In genomic region chr14:100573757-100574641, GRCh38 we compare ENCODE assay signal across 1 cellular context.
TF ChIP-seq lines count a peak whose summit lies in the region.

No MANE protein-coding gene starts in this region.

TF ChIP-seq in SK-N-SH, 30 proteins besides CTCF, POLR2A, EP300 and RAD21:
- TF ChIP-seq ZBTB33 (IDR thresholded peaks at IDR 0.05; ENCODE audit: borderline replicate concordance, low read depth) (no peak), EZH2phosphoT487 (IDR thresholded peaks at IDR 0.05; ENCODE audit: borderline replicate concordance, low read depth) (no peak), FOXM1 (IDR thresholded peaks at IDR 0.05; ENCODE audit: low read depth) (no peak), TAF1 (IDR thresholded peaks at IDR 0.05; ENCODE audit: borderline replicate concordance, low read depth, low read length) (no peak), YY1 (IDR thresholded peaks at IDR 0.05; ENCODE audit: low read depth) (no peak), REST (IDR thresholded peaks at IDR 0.05; ENCODE audit: low read depth, low read length) (no peak), ELF1 (IDR thresholded peaks at IDR 0.05) (no peak), RXRA (IDR thresholded peaks at IDR 0.05; ENCODE audit: borderline replicate concordance, low read depth) (no peak), NRF1 (IDR thresholded peaks at IDR 0.05; ENCODE audit: low read depth, low read length) (no peak), CHD2 (IDR thresholded peaks at IDR 0.05; ENCODE audit: low read length, partially characterized antibody) (no peak), FOSL2 (IDR thresholded peaks at IDR 0.05; ENCODE audit: borderline replicate concordance, low read depth) (no peak), TCF12 (IDR thresholded peaks at IDR 0.05) (no peak), MEF2A (IDR thresholded peaks at IDR 0.05; ENCODE audit: borderline replicate concordance, low read depth) (no peak), NFIC (IDR thresholded peaks at IDR 0.05; ENCODE audit: borderline replicate concordance) (no peak), RCOR1 (IDR thresholded peaks at IDR 0.05; ENCODE audit: low read length) (no peak), TEAD4 (IDR thresholded peaks at IDR 0.05; ENCODE audit: borderline replicate concordance, insufficient read depth) (no peak), FOXJ3 (CRISPR knock-in tag; IDR thresholded peaks at IDR 0.05) (no peak), USF2 (IDR thresholded peaks at IDR 0.05; ENCODE audit: borderline replicate concordance, low read depth, low read length) (no peak), GABPA (IDR thresholded peaks at IDR 0.05; ENCODE audit: low read depth) (no peak)
- TF ChIP-seq, protein P1, sequence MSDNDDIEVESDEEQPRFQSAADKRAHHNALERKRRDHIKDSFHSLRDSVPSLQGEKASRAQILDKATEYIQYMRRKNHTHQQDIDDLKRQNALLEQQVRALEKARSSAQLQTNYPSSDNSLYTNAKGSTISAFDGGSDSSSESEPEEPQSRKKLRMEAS (IDR thresholded peaks at IDR 0.05; ENCODE audit: low read depth): no peak
